Comparison of ENCODE assay signal across 1 cellular context in genomic region chr16:21554795-21555585, GRCh38.
TF ChIP-seq lines count a peak whose summit lies in the region.

No MANE protein-coding gene starts in this region.

TF ChIP-seq in K562, 482 proteins besides CTCF, POLR2A, EP300 and RAD21 (continued from another document and continues in another):
- TF ChIP-seq USF2 (CRISPR knock-in tag; IDR thresholded peaks at IDR 0.05) = no peak
- TF ChIP-seq HMGN3 (IDR thresholded peaks at IDR 0.05; ENCODE audit: borderline replicate concordance, extremely low read depth, insufficient read length, low read depth, low read length) = peak; percentile 44
- peak; percentile 90; the same call in 1 of the 2 replicates for TF ChIP-seq THRAP3 (IDR thresholded peaks at IDR 0.05; ENCODE audit: borderline replicate concordance)
- TF ChIP-seq MYNN (IDR thresholded peaks at IDR 0.05) = peak; percentile 72
- no peak for TF ChIP-seq MYNN (CRISPR knock-in tag; IDR thresholded peaks at IDR 0.05)
- TF ChIP-seq MYC (IDR thresholded peaks at IDR 0.05; ENCODE audit: low read depth, low read length) = peak; percentile 94
- no peak for TF ChIP-seq MYC (CRISPR knock-in tag; IDR thresholded peaks at IDR 0.05; ENCODE audit: borderline replicate concordance, low read depth)
- 0 out of 4 replicates have a peak, but pooled peaks of 1 of the 2 experiments have one; percentile 31 for TF ChIP-seq TRIM24 (IDR thresholded peaks at IDR 0.05)
- no peak for TF ChIP-seq MAFG (tag; conservative IDR thresholded peaks at IDR 0.05)
- TF ChIP-seq MGA (IDR thresholded peaks at IDR 0.05) = peak; percentile 54
- TF ChIP-seq CBFB (CRISPR knock-in tag; IDR thresholded peaks at IDR 0.05) = 0 out of 2 replicates have a peak, but pooled peaks have one; percentile 79
- peak in 1 of 2 experiments; percentile 27; a peak in 1 of 4 replicates for TF ChIP-seq KDM1A (IDR thresholded peaks at IDR 0.05)
- peak; percentile 75 for TF ChIP-seq L3MBTL2 (IDR thresholded peaks at IDR 0.05)
- peak; percentile 55; the same call in 1 of the 2 replicates for TF ChIP-seq TCF3 (CRISPR knock-in tag; IDR thresholded peaks at IDR 0.05)
- TF ChIP-seq ETV1 (tag; conservative IDR thresholded peaks at IDR 0.05; ENCODE audit: low read depth) = peak; percentile 79
- no peak for TF ChIP-seq POLR3G (IDR thresholded peaks at IDR 0.05; ENCODE audit: extremely low read depth, insufficient read length, insufficient replicate concordance)
- no peak for TF ChIP-seq PKNOX1 (IDR thresholded peaks at IDR 0.05)
- 0 out of 2 replicates have a peak, but pooled peaks have one; percentile 30 for TF ChIP-seq TRIM28 (IDR thresholded peaks at IDR 0.05)
- 0 out of 2 replicates have a peak, but pooled peaks have one; percentile 21 for TF ChIP-seq MITF (IDR thresholded peaks at IDR 0.05)
- 0 out of 2 replicates have a peak, but pooled peaks have one; percentile 48 for TF ChIP-seq ESRRA (IDR thresholded peaks at IDR 0.05; ENCODE audit: borderline replicate concordance, low read depth)
- no peak for TF ChIP-seq XRCC4 (IDR thresholded peaks at IDR 0.05; ENCODE audit: extremely low read depth, insufficient read depth, insufficient read length)
- TF ChIP-seq ETV5 (CRISPR knock-in tag; IDR thresholded peaks at IDR 0.05; ENCODE audit: low read depth) = peak; percentile 82; the same call in 1 of the 2 replicates
- TF ChIP-seq XRCC5 (IDR thresholded peaks at IDR 0.05; ENCODE audit: low read depth, low read length) = 0 out of 2 replicates have a peak, but pooled peaks have one; percentile 14
- no peak for TF ChIP-seq TCF7L2 (IDR thresholded peaks at IDR 0.05; ENCODE audit: low read depth, low read length)
- TF ChIP-seq FOXA3 (CRISPR knock-in tag; conservative IDR thresholded peaks at IDR 0.05 in 1 of 2, IDR thresholded peaks at IDR 0.05 in 1 of 2) = peak in 1 of 2 experiments; percentile 48; a peak in 1 of 4 replicates
- 0 out of 2 replicates have a peak, but pooled peaks have one; percentile 23 for TF ChIP-seq GMEB1 (CRISPR knock-in tag; IDR thresholded peaks at IDR 0.05)
- TF ChIP-seq TBL1XR1 (IDR thresholded peaks at IDR 0.05; ENCODE audit: low read length in 2 of 2) = 0 out of 4 replicates have a peak, but pooled peaks of 1 of the 2 experiments have one; percentile 37
- TF ChIP-seq MLLT1 (IDR thresholded peaks at IDR 0.05) = peak in 1 of 2 experiments; percentile 68; a peak in 2 of 4 replicates
- TF ChIP-seq PREB (CRISPR knock-in tag; IDR thresholded peaks at IDR 0.05) = peak; percentile 50; the same call in 1 of the 2 replicates
- TF ChIP-seq FOXK1 (CRISPR knock-in tag; IDR thresholded peaks at IDR 0.05; ENCODE audit: borderline replicate concordance) = 0 out of 2 replicates have a peak, but pooled peaks have one; percentile 52
- TF ChIP-seq DIDO1 (tag; IDR thresholded peaks at IDR 0.05; ENCODE audit: low read depth) = no peak
- TF ChIP-seq ATF7 (IDR thresholded peaks at IDR 0.05) = peak; percentile 33; the same call in 1 of the 2 replicates
- TF ChIP-seq E2F6 (IDR thresholded peaks at IDR 0.05; ENCODE audit: borderline replicate concordance in 1 of 2, extremely low read depth in 1 of 2, insufficient read depth in 1 of 2, insufficient read length in 1 of 2, low read depth in 1 of 2, low read length in 1 of 2, poor library complexity in 1 of 2, severe bottlenecking in 1 of 2) = peak; percentile 29 to 65
- TF ChIP-seq CREM (IDR thresholded peaks at IDR 0.05; ENCODE audit: low read depth) = peak; percentile 63; the same call in 1 of the 2 replicates
- no peak for TF ChIP-seq FOXM1 (IDR thresholded peaks at IDR 0.05; ENCODE audit: low read depth)
- no peak for TF ChIP-seq FOXM1 (CRISPR knock-in tag; IDR thresholded peaks at IDR 0.05; ENCODE audit: low read depth)
- peak; percentile 24; the same call in 1 of the 2 replicates for TF ChIP-seq KAT7 (CRISPR knock-in tag; IDR thresholded peaks at IDR 0.05; ENCODE audit: borderline replicate concordance)
- 0 out of 2 replicates have a peak, but pooled peaks have one; percentile 69 for TF ChIP-seq ZC3H11A (IDR thresholded peaks at IDR 0.05; ENCODE audit: low read depth, low read length)
- TF ChIP-seq ZNF561 (CRISPR knock-in tag; conservative IDR thresholded peaks at IDR 0.05) = no peak
- TF ChIP-seq JUND (IDR thresholded peaks at IDR 0.05; ENCODE audit: borderline replicate concordance, low read depth, low read length) = peak; percentile 34; the same call in 1 of the 2 replicates
- TF ChIP-seq JUND (tag; IDR thresholded peaks at IDR 0.05; ENCODE audit: borderline replicate concordance, low read depth, low read length) = no peak; the same call in 2 of the 3 replicates
